1 cellular context compared by ENCODE assay signal in genomic region chr5:136080483-136081180, GRCh38.
TF ChIP-seq lines count a peak whose summit lies in the region.

No MANE protein-coding gene starts in this region.

TF ChIP-seq in GM12878, 131 proteins besides CTCF, POLR2A, EP300 and RAD21 (continued from another document):
- TF ChIP-seq PRDM15 (CRISPR knock-in tag; IDR thresholded peaks at IDR 0.05) = no peak
- no peak for TF ChIP-seq TCF3 (IDR thresholded peaks at IDR 0.05; ENCODE audit: borderline replicate concordance, insufficient read depth, low read depth, low read length)
- TF ChIP-seq SPI1 (IDR thresholded peaks at IDR 0.05; ENCODE audit: borderline replicate concordance, insufficient read depth, low read depth, low read length) = peak; percentile 82
- TF ChIP-seq E2F8 (IDR thresholded peaks at IDR 0.05; ENCODE audit: low read depth, partially characterized antibody) = peak; percentile 61
- TF ChIP-seq SUZ12 (IDR thresholded peaks at IDR 0.05; ENCODE audit: unreplicated experiment) = no peak
- no peak for TF ChIP-seq CBX3 (IDR thresholded peaks at IDR 0.05; ENCODE audit: borderline replicate concordance, low read depth)
- TF ChIP-seq BACH1 (IDR thresholded peaks at IDR 0.05; ENCODE audit: borderline replicate concordance) = no peak; the same call in 1 of the 2 replicates
- no peak for TF ChIP-seq ETV6 (conservative IDR thresholded peaks at IDR 0.05 in 1 of 2, IDR thresholded peaks at IDR 0.05 in 1 of 2; ENCODE audit: borderline replicate concordance in 1 of 2, low read depth in 1 of 2)
- no peak for TF ChIP-seq RAD51 (IDR thresholded peaks at IDR 0.05)
- TF ChIP-seq ZBTB4 (CRISPR knock-in tag; IDR thresholded peaks at IDR 0.05) = no peak
- no peak for TF ChIP-seq TCF7 (IDR thresholded peaks at IDR 0.05; ENCODE audit: borderline replicate concordance)
- no peak for TF ChIP-seq ASH2L (IDR thresholded peaks at IDR 0.05; ENCODE audit: borderline replicate concordance, low read depth)
- no peak for TF ChIP-seq MLLT1 (IDR thresholded peaks at IDR 0.05)
- no peak for TF ChIP-seq PAX8 (IDR thresholded peaks at IDR 0.05)
- no peak for TF ChIP-seq KDM1A (IDR thresholded peaks at IDR 0.05; ENCODE audit: borderline replicate concordance)
